Comparison of ENCODE assay signal across 16 cellular contexts in genomic region chr17:63943745-63944144, GRCh38. TPM values are rescaled to one million over a fixed set of nuclear protein-coding genes. Genes with fewer than 3 reads are reported as not detected.
DNase-seq lines count a peak whose midpoint lies in the region; ATAC-seq, FAIRE-seq and TF ChIP-seq lines count a peak whose summit lies in the region.
"Had no signal": no experiment of that assay in that cellular context is flagged by ENCODE, and none has a peak within 500 bp of the region (broad histone marks: within the 10 kb centered on the region; RNA-seq: fewer than 3 reads in every experiment).

No MANE protein-coding gene starts in this region.

- H3K56ac ChIP-seq in H9 (ENCODE audit: insufficient read length, low read depth, low read length): no peak overlapping the region

- H3K4me3 Mint-ChIP-seq in H9: no peak overlapping the region
- H3K4me3 Mint-ChIP-seq in endothelial cell (ENCODE audit: unreplicated experiment): no peak overlapping the region
- H3K4me3 Mint-ChIP-seq: activated T-cell treated with anti-CD3 and anti-CD28 coated beads, Interleukin-2, amount 50 U/mL, for 72 hours had no signal

- FAIRE-seq in GM12891 (lab: Jason Lieb, UNC): no peak

- no peak overlapping the region for H4K91ac ChIP-seq in H9 (ENCODE audit: insufficient read length, low read depth, low read length)

- H3K4me1 Mint-ChIP-seq in H9 (peaks cover 2 to 13% of the 10 kb centered on the region in 2 experiments; a peak in 2 of 4 replicates), endothelial cell (ENCODE audit: unreplicated experiment) (peaks cover 10% of the 10 kb centered on the region)

- no peak overlapping the region for H3K4ac ChIP-seq in H9 (ENCODE audit: low read depth, low read length)

- no peaks in the 10 kb centered on the region for H3K9me3 ChIP-seq in BE2C
- no peaks in the 10 kb centered on the region for H3K9me3 ChIP-seq in H9 (ENCODE audit: control insufficient read depth, low read depth, low read length)
- no peaks in the 10 kb centered on the region for H3K9me3 ChIP-seq in vagina
- H3K9me3 ChIP-seq: neutrophil, uterus had no signal

- intact Hi-C loops in vagina (cut with DNase I): no loop called here

- H3K27ac Mint-ChIP-seq in H9: peak overlapping the region in 1 of 3 experiments; percentile 94; a peak in 2 of 7 replicates
- no peak overlapping the region for H3K27ac Mint-ChIP-seq in endothelial cell (ENCODE audit: unreplicated experiment)
- H3K27ac Mint-ChIP-seq: activated T-cell treated with anti-CD3 and anti-CD28 coated beads, Interleukin-2, amount 50 U/mL, for 72 hours had no signal

- no peaks in the 10 kb centered on the region for H3K79me1 ChIP-seq in H9 (ENCODE audit: insufficient read depth, low read depth, low read length, poor library complexity, severe bottlenecking)

- H2BK12ac ChIP-seq in H9 (ENCODE audit: insufficient read length, low read depth, low read length): no peak overlapping the region

- H3K23ac ChIP-seq in H9 (ENCODE audit: insufficient read length, low read depth, low read length): no peak overlapping the region

- H2BK20ac ChIP-seq in H9 (ENCODE audit: low read depth, low read length, poor library complexity, severe bottlenecking): no peak overlapping the region

- H4K5ac ChIP-seq in H9 (ENCODE audit: insufficient read length, low read depth, low read length): no peak overlapping the region

- H3K27ac ChIP-seq in H9 (ENCODE audit: insufficient read length, low read depth, low read length) (no peak overlapping the region), vagina (no peak overlapping the region)
- H3K27ac ChIP-seq: neutrophil, uterus had no signal

- H3K36me3 ChIP-seq in BE2C (no peaks in the 10 kb centered on the region), vagina (no peaks in the 10 kb centered on the region)
- H3K36me3 ChIP-seq: neutrophil, uterus had no signal

- H4K8ac ChIP-seq in H9 (replicated peaks; ENCODE audit: insufficient read length, low read depth, low read length): no peak overlapping the region

- H2BK120ac ChIP-seq in H9 (ENCODE audit: low read depth, low read length, poor library complexity, severe bottlenecking): no peak overlapping the region

- no CpG with 5 or more reads among the region's 9 CpGs for WGBS in H9 (ENCODE audit: extremely low coverage, insufficient read length, low lambda C conversion rate)

- no peak overlapping the region for H2AFZ ChIP-seq in H9 (ENCODE audit: low read length)

- H3K79me2 ChIP-seq in H9 (ENCODE audit: insufficient read depth, low read length): no peaks in the 10 kb centered on the region

- H2BK5ac ChIP-seq in H9 (ENCODE audit: insufficient read length, low read length): no peak overlapping the region

- no peak overlapping the region for H3T11ph ChIP-seq in H9 (ENCODE audit: low read length)

- no peaks in the 10 kb centered on the region for H4K20me1 ChIP-seq in H9 (ENCODE audit: control insufficient read depth, insufficient read depth, insufficient read length)

- peaks cover 3% of the 10 kb centered on the region; the same call in 1 of the 2 replicates for H3K27me3 Mint-ChIP-seq in H9 (ENCODE audit: low read depth)
- H3K27me3 Mint-ChIP-seq in endothelial cell (ENCODE audit: unreplicated experiment): peaks cover 20% of the 10 kb centered on the region

- no peaks in the 10 kb centered on the region for H3K27me3 ChIP-seq in BE2C
- H3K27me3 ChIP-seq in H9 (ENCODE audit: insufficient read depth, low read length): no peaks in the 10 kb centered on the region
- H3K27me3 ChIP-seq in vagina: no peaks in the 10 kb centered on the region
- H3K27me3 ChIP-seq: neutrophil, uterus had no signal

- H3K18ac ChIP-seq in H9 (ENCODE audit: insufficient read length, low read depth, low read length): no peak overlapping the region

- H3K23me2 ChIP-seq in H9 (ENCODE audit: insufficient read length, low read depth, low read length, poor library complexity, severe bottlenecking): no peaks in the 10 kb centered on the region

- no peak for ATAC-seq in GM19395 (IDR thresholded peaks at IDR 0.05; ENCODE audit: unreplicated experiment)
- ATAC-seq: activated T-cell treated with anti-CD3 and anti-CD28 coated beads, Interleukin-2, amount 50 U/mL, for 72 hours had no signal

- TF ChIP-seq POLR2A in vagina (IDR thresholded peaks at IDR 0.05): no peak
- no peak for TF ChIP-seq POLR2A in GM12891 (IDR thresholded peaks at IDR 0.05; ENCODE audit: low read depth, low read length)

- H3K36me3 Mint-ChIP-seq in H9 (ENCODE audit: insufficient read depth in 1 of 3, low read depth in 3 of 3): peaks cover 9 to 26% (median 11%) of the 10 kb centered on the region in 3 experiments; a peak in 6 of 7 replicates
- peaks cover 6% of the 10 kb centered on the region for H3K36me3 Mint-ChIP-seq in endothelial cell (ENCODE audit: low read depth, unreplicated experiment)

- no peak overlapping the region for H3K4me2 ChIP-seq in H9 (ENCODE audit: insufficient read depth, insufficient read length, low read length)

- peak; percentile 32 for TF ChIP-seq CTCF in BE2C (IDR thresholded peaks at IDR 0.05; ENCODE audit: low read depth, low read length)
- peak; percentile 42; the same call in 2 of the 3 replicates for TF ChIP-seq CTCF in H9 (conservative IDR thresholded peaks at IDR 0.05)
- peak; percentile 58 for TF ChIP-seq CTCF in endothelial cell (IDR thresholded peaks at IDR 0.05; ENCODE audit: unreplicated experiment)
- TF ChIP-seq CTCF in vagina (IDR thresholded peaks at IDR 0.05): no peak

- no peak overlapping the region for H3K9ac ChIP-seq in H9 (ENCODE audit: extremely low read depth, insufficient read length, low read length)

- H2AK5ac ChIP-seq in H9 (ENCODE audit: insufficient read length, low read length): no peak overlapping the region

- no peak for DNase-seq in BE2C
- no peak for DNase-seq in H9
- no peak for DNase-seq in endothelial cell (ENCODE audit: low spot score)
- no peak for DNase-seq in vagina (ENCODE audit: extremely low spot score in 2 of 2)
- DNase-seq in GM12891 (ENCODE audit: insufficient read length, low spot score): no peak
- DNase-seq: activated T-cell treated with anti-CD3 and anti-CD28 coated beads, Interleukin-2, amount 50 U/mL, for 72 hours; DMS53; NCI-H1105; NCI-H226; OCI-M1; stimulated activated CD4-positive, alpha-beta T cell treated with anti-CD3 and anti-CD28 coated beads, Interleukin-4, amount 100 ng/mL, for 4 hours; stimulated activated naive CD4-positive, alpha-beta T cell; uterus had no signal

- H3K9me3 Mint-ChIP-seq in H9: no peaks in the 10 kb centered on the region
- H3K9me3 Mint-ChIP-seq in endothelial cell (ENCODE audit: unreplicated experiment): peaks cover 3% of the 10 kb centered on the region
- H3K9me3 Mint-ChIP-seq: activated T-cell treated with anti-CD3 and anti-CD28 coated beads, Interleukin-2, amount 50 U/mL, for 72 hours had no signal

- H3K14ac ChIP-seq in H9 (ENCODE audit: insufficient read depth, low read length): no peak overlapping the region

- H3K4me1 ChIP-seq in BE2C (no peaks in the 10 kb centered on the region), H9 (ENCODE audit: insufficient read depth, low read length) (no peaks in the 10 kb centered on the region), vagina (no peaks in the 10 kb centered on the region)
- H3K4me1 ChIP-seq: uterus had no signal

- no peak overlapping the region for H3K4me3 ChIP-seq in BE2C (ENCODE audit: low read depth, low read length)
- no peak overlapping the region for H3K4me3 ChIP-seq in vagina
- H3K4me3 ChIP-seq: uterus had no signal

- H2BK15ac ChIP-seq in H9 (ENCODE audit: low read depth, low read length): no peak overlapping the region

TF ChIP-seq in GM12891, 5 proteins besides CTCF, POLR2A, EP300 and RAD21:
- TF ChIP-seq SPI1 (IDR thresholded peaks at IDR 0.05; ENCODE audit: low read depth, low read length) (no peak), PAX5 (IDR thresholded peaks at IDR 0.05; ENCODE audit: insufficient read depth, low read length, severe bottlenecking) (no peak), POU2F2 (IDR thresholded peaks at IDR 0.05; ENCODE audit: low read depth, low read length) (no peak), POLR2AphosphoS5 (IDR thresholded peaks at IDR 0.05; ENCODE audit: low read depth, low read length) (no peak), TAF1 (IDR thresholded peaks at IDR 0.05; ENCODE audit: low read depth, low read length) (no peak)

RNA-seq across cellular contexts. Expression of gene CD79B, which starts 11.6 kb away (rescaled TPM):
- 1.6 TPM for polyA plus RNA-seq in BE2C (2012; ENCODE audit: insufficient read depth, insufficient read length, low read depth)
- total RNA-seq in H9 (2021) (0.96 and 1.4 TPM in 2 replicates), endothelial cell (ENCODE audit: unreplicated experiment) (3.4 TPM), vagina (3.9 TPM)
- polyA plus RNA-seq in GM12891 (2012; ENCODE audit: low read depth, missing spikeins): 62.7 TPM

RNA-seq across cellular contexts. Expression of gene GH1, which starts 25.1 kb away (rescaled TPM):
- polyA plus RNA-seq in BE2C (2012; ENCODE audit: insufficient read depth, insufficient read length, low read depth): not detected
- not detected in 2 replicates for total RNA-seq in H9 (2021)
- not detected for total RNA-seq in endothelial cell (ENCODE audit: unreplicated experiment)
- total RNA-seq in vagina: not detected
- polyA plus RNA-seq in GM12891 (2012; ENCODE audit: low read depth, missing spikeins): 0.17 TPM
- total RNA-seq: activated T-cell treated with anti-CD3 and anti-CD28 coated beads, Interleukin-2, amount 50 U/mL, for 72 hours; dermis microvascular lymphatic vessel endothelial cell; uterus had no signal

RNA-seq across cellular contexts. Expression of gene SCN4A, which starts 29.0 kb away (rescaled TPM):
- 0.06 TPM for polyA plus RNA-seq in BE2C (2012; ENCODE audit: insufficient read depth, insufficient read length, low read depth)
- 5.0 and 5.8 TPM in 2 replicates for total RNA-seq in H9 (2021)
- total RNA-seq in endothelial cell (ENCODE audit: unreplicated experiment): 0.95 TPM
- 0.98 TPM for total RNA-seq in vagina
- 0.19 TPM for polyA plus RNA-seq in GM12891 (2012; ENCODE audit: low read depth, missing spikeins)

RNA-seq across cellular contexts. Expression of gene CSHL1, which starts 32.7 kb away (rescaled TPM):
- not detected for polyA plus RNA-seq in BE2C (2012; ENCODE audit: insufficient read depth, insufficient read length, low read depth)
- total RNA-seq in H9 (2021): not detected in 2 replicates
- not detected for total RNA-seq in endothelial cell (ENCODE audit: unreplicated experiment)
- not detected for total RNA-seq in vagina
- not detected for polyA plus RNA-seq in GM12891 (2012; ENCODE audit: low read depth, missing spikeins)
- total RNA-seq: activated T-cell treated with anti-CD3 and anti-CD28 coated beads, Interleukin-2, amount 50 U/mL, for 72 hours; dermis microvascular lymphatic vessel endothelial cell; uterus had no signal

RNA-seq across cellular contexts. Expression of gene CSH1, which starts 47.4 kb away (rescaled TPM):
- polyA plus RNA-seq in BE2C (2012; ENCODE audit: insufficient read depth, insufficient read length, low read depth): not detected
- total RNA-seq in H9 (2021) (not detected in 2 replicates), endothelial cell (ENCODE audit: unreplicated experiment) (not detected), vagina (not detected)
- not detected for polyA plus RNA-seq in GM12891 (2012; ENCODE audit: low read depth, missing spikeins)
- total RNA-seq: activated T-cell treated with anti-CD3 and anti-CD28 coated beads, Interleukin-2, amount 50 U/mL, for 72 hours; dermis microvascular lymphatic vessel endothelial cell; uterus had no signal

Comparison
In these comparisons a context has a peak if more than half of its experiments do, and no peak if none do; other contexts are left out.
1. CTCF ChIP-seq: peak in BE2C (single experiment), H9 (single experiment) and endothelial cell (single experiment); none in vagina (0 of 3).